ENCODE assay signal across 29 cellular contexts in the genomic region with DNA sequence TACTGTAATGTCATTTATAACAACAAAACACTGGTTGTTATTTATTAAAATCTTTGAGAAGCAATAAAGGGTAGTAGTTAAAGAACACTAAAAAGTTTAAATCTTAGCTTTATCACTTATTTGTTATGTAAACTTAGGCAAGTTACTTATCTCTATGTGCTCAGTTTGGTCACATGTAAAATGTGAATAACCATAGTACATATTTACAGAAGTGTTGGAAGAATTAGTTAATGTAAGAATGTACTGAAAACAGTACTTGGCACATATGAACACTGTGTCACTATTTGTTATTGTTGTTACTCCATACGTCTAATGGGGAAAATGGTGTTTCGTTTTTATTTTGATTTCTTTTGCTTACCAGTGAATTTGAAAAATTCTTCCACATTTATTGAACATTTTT.
"Had no signal": no experiment of that assay in that cellular context is flagged by ENCODE, and none has a peak within 500 bp of the region (broad histone marks: within the 10 kb centered on the region; RNA-seq: fewer than 3 reads in every experiment).

No MANE protein-coding gene starts in this region.

- H3K27me3 ChIP-seq: left lung, neural progenitor cell, neutrophil, right atrium auricular region, right lobe of liver, spleen, testis, thyroid gland, transverse colon, upper lobe of left lung, vagina had no signal

- DNase-seq: hippocampal formation; kidney; left colon; left lung; lower lobe of right lung; mammary epithelial cell; mesenchymal stem cell; naive B cell; natural killer cell; nephron progenitor cell; occipital lobe; right lobe of liver; spleen; stimulated activated CD4-positive, alpha-beta T cell treated with anti-CD3 and anti-CD28 coated beads, Interleukin-1b, Interleukin-23, amount 100 ng/mL, for 48 hours; stimulated activated CD4-positive, alpha-beta T cell treated with anti-CD3 and anti-CD28 coated beads, Interleukin-2, amount 100 ng/mL, for 48 hours; stimulated activated CD4-positive, alpha-beta T cell treated with anti-CD3 and anti-CD28 coated beads, Interleukin-4, amount 100 ng/mL, for 4 hours; stimulated activated CD8-positive, alpha-beta memory T cell treated with anti-CD3 and anti-CD28 coated beads, Interleukin-4, amount 100 ng/mL, for 48 hours; stimulated activated naive CD4-positive, alpha-beta T cell treated with Interleukin-2 at 50 U/mL for 16 hours; stimulated activated naive CD8-positive, alpha-beta T cell treated with anti-CD3 and anti-CD28 coated beads, Interleukin-15, amount 100 ng/mL, for 72 hours; testis; thyroid gland; transverse colon; upper lobe of left lung had no signal

- H3K9me3 ChIP-seq: left lung, lower lobe of right lung, neutrophil, right atrium auricular region, right lobe of liver, spleen, testis, thyroid gland, transverse colon, upper lobe of left lung, vagina had no signal

- ATAC-seq: left colon; left lung; lower lobe of right lung; natural killer cell; right lobe of liver; stimulated activated memory B cell treated with anti-CD40 and anti-IgM and Interleukin-4, amounts not matched to agents 10 μg/mL and 1 μg/mL and 100 μg/mL, for 72 hours; stimulated activated naive CD8-positive, alpha-beta T cell treated with anti-CD3 and anti-CD28 coated beads, Interleukin-15, amount 100 ng/mL, for 72 hours had no signal

- H3K4me3 ChIP-seq: left lung, lower lobe of right lung, neural progenitor cell, right atrium auricular region, right lobe of liver, skin epidermis, spleen, testis, thyroid gland, transverse colon, upper lobe of left lung, vagina had no signal

- H3K27ac ChIP-seq: left lung, lower lobe of right lung, neural progenitor cell, neutrophil, right lobe of liver, spleen, testis, thyroid gland, transverse colon, upper lobe of left lung, vagina had no signal

- H3K4me1 ChIP-seq: left lung, lower lobe of right lung, neural progenitor cell, right lobe of liver, testis, upper lobe of left lung had no signal
